8 cellular contexts compared by ENCODE assay signal in the genomic region with DNA sequence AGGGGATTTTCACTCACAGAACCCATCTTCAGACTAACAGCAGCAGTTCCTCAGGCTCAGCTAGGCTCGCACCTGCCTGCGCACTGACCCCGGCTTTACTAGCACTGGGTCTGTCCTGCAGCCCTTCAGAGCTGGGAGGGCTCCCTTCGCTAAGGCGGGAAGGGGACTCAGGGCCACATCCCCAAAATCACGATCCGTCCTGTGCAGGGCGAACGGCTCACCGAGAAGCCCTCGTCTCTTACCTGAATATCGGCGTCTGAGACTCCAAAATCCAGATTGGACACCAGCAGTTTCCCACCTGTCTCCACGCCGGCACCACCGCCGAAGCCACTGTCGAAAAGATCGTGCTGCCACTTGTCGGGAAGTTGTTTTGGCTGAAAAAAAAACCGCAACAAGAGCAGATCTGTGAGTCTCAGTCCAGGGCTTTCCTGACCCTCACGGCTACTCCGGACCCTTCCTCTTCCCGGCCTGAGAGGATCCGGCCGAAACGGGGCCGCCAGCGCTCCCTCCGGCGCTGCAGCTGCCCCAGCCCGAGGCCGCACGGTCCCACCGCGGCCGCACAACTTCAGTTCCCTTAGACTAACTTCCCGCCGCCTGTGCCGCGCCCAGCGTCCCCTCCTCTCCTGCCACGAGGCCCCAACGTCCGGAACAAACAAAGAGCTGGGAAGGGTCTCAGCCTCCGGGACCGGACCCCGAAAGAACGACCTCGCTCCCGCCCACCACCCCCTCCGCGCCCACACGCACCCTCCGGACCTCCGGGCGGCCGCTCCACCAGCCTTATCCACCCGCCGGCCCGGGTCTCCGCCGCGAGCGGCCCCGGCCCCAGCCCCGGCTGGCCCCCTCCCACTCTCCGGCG. TPM values are rescaled to one million over a fixed set of nuclear protein-coding genes. Genes with fewer than 3 reads are reported as not detected.
A peak's percentile ranks its signal among the peaks of the same experiment; 100 is the strongest.
DNase-seq lines count a peak whose midpoint lies in the region; ATAC-seq, FAIRE-seq and TF ChIP-seq lines count a peak whose summit lies in the region.

No MANE protein-coding gene starts in this region.

- H3K4me3 ChIP-seq in astrocyte (ENCODE audit: insufficient read depth, low read depth, low read length) (peak overlapping the region; percentile 93), lung (peak overlapping the region; percentile 85), upper lobe of right lung (peak overlapping the region; percentile 91)

- H3K27ac ChIP-seq in astrocyte (ENCODE audit: low read depth, low read length) (peak overlapping the region; percentile 92), lung (ENCODE audit: low read depth in 1 of 2, low read length in 1 of 2) (peak overlapping the region; percentile 55 to 79), upper lobe of right lung (peak overlapping the region; percentile 87)

- H3K9me3 ChIP-seq in astrocyte (ENCODE audit: insufficient read depth, low read depth, low read length) (no peaks in the 10 kb centered on the region), lung (ENCODE audit: control insufficient read depth in 2 of 2, insufficient read depth in 1 of 2, low read length in 1 of 2) (no peaks in the 10 kb centered on the region), upper lobe of right lung (no peaks in the 10 kb centered on the region)

- peaks cover 46% of the 10 kb centered on the region for H4K20me1 ChIP-seq in astrocyte (ENCODE audit: insufficient read depth, low read length)

- H2AFZ ChIP-seq in astrocyte (ENCODE audit: low read depth, low read length), result no peak overlapping the region

- ATAC-seq in lung (ENCODE audit: insufficient read depth, low FRiP score), result no peak
- no peak for ATAC-seq in upper lobe of right lung

- H3K9ac ChIP-seq in astrocyte (ENCODE audit: low read length), result peak overlapping the region; percentile 97

- H3K9me3 Mint-ChIP-seq in IgD-negative memory B cell (no peaks in the 10 kb centered on the region), astrocyte (ENCODE audit: unreplicated experiment) (no peaks in the 10 kb centered on the region)

- H3K27me3 ChIP-seq in astrocyte (ENCODE audit: insufficient read depth, low read length), result no peaks in the 10 kb centered on the region
- H3K27me3 ChIP-seq in lung (ENCODE audit: control insufficient read depth, insufficient read depth), result no peaks in the 10 kb centered on the region
- no peaks in the 10 kb centered on the region for H3K27me3 ChIP-seq in upper lobe of right lung

- 8 to 12% methylated on average over 47 to 69 of the region's 69 CpGs for WGBS in lung, 2 donors

- H3K4me1 ChIP-seq in astrocyte (ENCODE audit: insufficient read depth, low read length) (peaks cover 25% of the 10 kb centered on the region), lung (ENCODE audit: control insufficient read depth in 2 of 2, insufficient read depth in 2 of 2, low read length in 2 of 2) (peaks cover 5 to 8% of the 10 kb centered on the region in 2 donors), upper lobe of right lung (peaks cover 26% of the 10 kb centered on the region)

- peak overlapping the region; percentile 57 to 93 (median 82) for H3K27ac Mint-ChIP-seq in IgD-negative memory B cell
- H3K27ac Mint-ChIP-seq in astrocyte (ENCODE audit: unreplicated experiment), result peak overlapping the region; percentile 94

- H3K4me2 ChIP-seq in astrocyte (ENCODE audit: low read length), result peak overlapping the region; percentile 99

- H3K36me3 Mint-ChIP-seq in IgD-negative memory B cell, result peaks cover 4% of the 10 kb centered on the region
- peaks cover 12% of the 10 kb centered on the region for H3K36me3 Mint-ChIP-seq in astrocyte (ENCODE audit: low read depth, unreplicated experiment)

- H3K27me3 Mint-ChIP-seq in IgD-negative memory B cell, result no peaks in the 10 kb centered on the region
- no peaks in the 10 kb centered on the region for H3K27me3 Mint-ChIP-seq in astrocyte (ENCODE audit: low read depth, unreplicated experiment)

- H3K4me1 Mint-ChIP-seq in IgD-negative memory B cell (peaks cover 0 to 10% (median 7%) of the 10 kb centered on the region in 3 donors), astrocyte (ENCODE audit: low read depth, unreplicated experiment) (peaks cover 21% of the 10 kb centered on the region)

- intact Hi-C loops in upper lobe of right lung (cut with DNase I), result no loop called here

- peak; percentile 49 for DNase-seq in activated CD4-positive, alpha-beta T cell treated with anti-CD3 and anti-CD28 coated beads for 48 hours
- no peak for DNase-seq in activated CD4-positive, alpha-beta T cell treated with anti-CD3 and anti-CD28 coated beads, Interleukin-2, amount 50 U/mL, for 4 hours
- DNase-seq in astrocyte (ENCODE audit: low read depth), result no peak
- no peak for DNase-seq in lung (ENCODE audit: low spot score)
- DNase-seq in upper lobe of right lung, result no peak
- no peak for DNase-seq in HTR-8/SVneo (ENCODE audit: insufficient read length, low spot score)
- no peak for DNase-seq in NCI-H510A (lab: John Stamatoyannopoulos, UW)

- no peak for FAIRE-seq in astrocyte (lab: Jason Lieb, UNC)
- FAIRE-seq in HTR-8/SVneo (lab: Jason Lieb, UNC), result no peak

- H3K4me3 Mint-ChIP-seq in IgD-negative memory B cell (peak overlapping the region; percentile 82 to 90 (median 87)), astrocyte (ENCODE audit: unreplicated experiment) (peak overlapping the region; percentile 93)

- peaks cover 81% of the 10 kb centered on the region for H3K79me2 ChIP-seq in astrocyte (ENCODE audit: insufficient read depth, low read length)

- TF ChIP-seq CTCF in astrocyte (IDR thresholded peaks at IDR 0.05; ENCODE audit: insufficient read depth, low read depth, low read length) (no peak), lung (IDR thresholded peaks at IDR 0.05; ENCODE audit: control extremely low read depth, extremely low read depth) (no peak), upper lobe of right lung (IDR thresholded peaks at IDR 0.05) (no peak)

- H3K36me3 ChIP-seq in astrocyte (ENCODE audit: insufficient read depth, low read length), result peaks cover 28% of the 10 kb centered on the region
- H3K36me3 ChIP-seq in lung (ENCODE audit: control insufficient read depth in 2 of 2, insufficient read depth in 2 of 2, low read length in 2 of 2), result peaks cover 26 to 48% of the 10 kb centered on the region in 2 donors
- H3K36me3 ChIP-seq in upper lobe of right lung, result peaks cover 59% of the 10 kb centered on the region

RNA-seq across cellular contexts. Expression of a gene that starts 0.7 kb away (rescaled TPM):
- polyA plus RNA-seq in IgD-negative memory B cell (22.5 TPM), lung (10 to 100 TPM; 26.1 to 65.8 TPM)
- total RNA-seq in astrocyte (86.4 and 110 TPM in 2 replicates), lung (10 to 100 TPM; 46.5 to 79.5 TPM), upper lobe of right lung (39.4 TPM)

RNA-seq across cellular contexts. Expression of a gene that starts 0.8 kb away (rescaled TPM):
- polyA plus RNA-seq in IgD-negative memory B cell, result 266 TPM
- 104 and 113 TPM in 2 replicates for total RNA-seq in astrocyte
- total RNA-seq in lung, result 100 to 1,000 TPM in 1 of 2 donors, 10 to 100 TPM in 1; 36.0 to 132 TPM
- polyA plus RNA-seq in lung, result 100 to 1,000 TPM; 236 to 293 TPM
- total RNA-seq in upper lobe of right lung, result 91.0 TPM

RNA-seq across cellular contexts. Expression of a gene that starts 11.4 kb away (rescaled TPM):
- polyA plus RNA-seq in IgD-negative memory B cell (not detected), lung (under 1 TPM; 0.41 to 0.44 TPM)
- total RNA-seq in astrocyte (2.0 and 2.7 TPM in 2 replicates), lung (under 1 TPM; 0.48 to 0.55 TPM), upper lobe of right lung (0.55 TPM)

RNA-seq across cellular contexts. Expression of a gene that starts 19.5 kb away (rescaled TPM):
- 163 TPM for polyA plus RNA-seq in IgD-negative memory B cell
- 352 and 367 TPM in 2 replicates for total RNA-seq in astrocyte
- 100 to 1,000 TPM; 118 to 558 TPM for total RNA-seq in lung
- 100 to 1,000 TPM; 327 to 464 TPM for polyA plus RNA-seq in lung
- 386 TPM for total RNA-seq in upper lobe of right lung

RNA-seq across cellular contexts. Expression of a gene that starts 20.5 kb away (rescaled TPM):
- 20.0 TPM for polyA plus RNA-seq in IgD-negative memory B cell
- 26.0 and 31.6 TPM in 2 replicates for total RNA-seq in astrocyte
- total RNA-seq in lung, result 10 to 100 TPM; 23.0 to 81.3 TPM
- polyA plus RNA-seq in lung, result 10 to 100 TPM; 53.8 to 91.6 TPM
- 46.1 TPM for total RNA-seq in upper lobe of right lung
